20 cellular contexts compared by ENCODE assay signal in genomic region chr17:18891541-18891940, GRCh38.
"Had no signal": no experiment of that assay in that cellular context is flagged by ENCODE, and none has a peak within 500 bp of the region (broad histone marks: within the 10 kb centered on the region; RNA-seq: fewer than 3 reads in every experiment).

No MANE protein-coding gene starts in this region.

- DNase-seq: activated CD4-positive, alpha-beta T cell treated with anti-CD3 and anti-CD28 coated beads, Interleukin-2, amount 10 ng/mL, durations not matched to agents 24 days and 14 days; activated CD8-positive, alpha-beta T cell treated with anti-CD3 and anti-CD28 coated beads for 36 hours; activated gamma-delta T cell treated with Interleukin-2 at 50 U/mL for 16 hours; activated T-cell treated with anti-CD3 and anti-CD28 coated beads, Interleukin-2, amount 50 U/mL, for 1 hour; adrenal gland; cerebellar nuclear complex; cortex of kidney; endodermal cell; heart right ventricle; kidney; natural killer cell; stimulated activated CD4-positive, alpha-beta T cell treated with anti-CD3 and anti-CD28 coated beads, Interleukin-12 subunit alpha, Interleukin-12 subunit beta, amount 100 ng/mL, for 4 hours; substantia nigra; tibial artery had no signal

- H3K27ac ChIP-seq: adrenal gland, epithelial cell of prostate, heart right ventricle, prostate gland, tibial artery had no signal

- H3K9me3 ChIP-seq: adrenal gland, prostate gland had no signal

- H3K9me3 Mint-ChIP-seq: activated CD4-positive, alpha-beta T cell treated with anti-CD3 and anti-CD28 coated beads, Interleukin-2, amount 10 ng/mL, durations not matched to agents 24 days and 14 days; activated CD8-positive, alpha-beta T cell treated with anti-CD3 and anti-CD28 coated beads for 36 hours; activated naive CD4-positive, alpha-beta T cell treated with anti-CD3 and anti-CD28 coated beads, Interleukin-2, amount 50 U/mL, for 24 hours; natural killer cell; stimulated activated naive CD8-positive, alpha-beta T cell treated with anti-CD3 and anti-CD28 coated beads, Interleukin-15, Interleukin-2, amounts not matched to agents 100 ng/mL and 50 ng/mL, for 24 hours had no signal

- H3K4me1 ChIP-seq: prostate gland had no signal

- H3K4me3 Mint-ChIP-seq: activated CD4-positive, alpha-beta T cell treated with anti-CD3 and anti-CD28 coated beads, Interleukin-2, amount 10 ng/mL, durations not matched to agents 24 days and 14 days; activated CD8-positive, alpha-beta T cell treated with anti-CD3 and anti-CD28 coated beads for 36 hours; activated naive CD4-positive, alpha-beta T cell treated with anti-CD3 and anti-CD28 coated beads, Interleukin-2, amount 50 U/mL, for 24 hours; endodermal cell; mesothelial cell of epicardium; natural killer cell; stimulated activated naive CD8-positive, alpha-beta T cell treated with anti-CD3 and anti-CD28 coated beads, Interleukin-15, Interleukin-2, amounts not matched to agents 100 ng/mL and 50 ng/mL, for 24 hours had no signal

- H3K27me3 Mint-ChIP-seq: activated CD4-positive, alpha-beta T cell treated with anti-CD3 and anti-CD28 coated beads, Interleukin-2, amount 10 ng/mL, durations not matched to agents 24 days and 14 days; activated CD8-positive, alpha-beta T cell treated with anti-CD3 and anti-CD28 coated beads for 36 hours; activated naive CD4-positive, alpha-beta T cell treated with anti-CD3 and anti-CD28 coated beads, Interleukin-2, amount 50 U/mL, for 24 hours; stimulated activated naive CD8-positive, alpha-beta T cell treated with anti-CD3 and anti-CD28 coated beads, Interleukin-15, Interleukin-2, amounts not matched to agents 100 ng/mL and 50 ng/mL, for 24 hours had no signal

- H3K4me3 ChIP-seq: adrenal gland, heart right ventricle, prostate gland, tibial artery had no signal

- H3K27ac Mint-ChIP-seq: activated CD4-positive, alpha-beta T cell treated with anti-CD3 and anti-CD28 coated beads, Interleukin-2, amount 10 ng/mL, durations not matched to agents 24 days and 14 days; activated CD8-positive, alpha-beta T cell treated with anti-CD3 and anti-CD28 coated beads for 36 hours; activated naive CD4-positive, alpha-beta T cell treated with anti-CD3 and anti-CD28 coated beads, Interleukin-2, amount 50 U/mL, for 24 hours; endodermal cell; mesothelial cell of epicardium; natural killer cell; stimulated activated naive CD8-positive, alpha-beta T cell treated with anti-CD3 and anti-CD28 coated beads, Interleukin-15, Interleukin-2, amounts not matched to agents 100 ng/mL and 50 ng/mL, for 24 hours had no signal

- H3K4me1 Mint-ChIP-seq: mesothelial cell of epicardium, natural killer cell had no signal

- H3K27me3 ChIP-seq: adrenal gland, heart right ventricle, tibial artery had no signal

- ATAC-seq: activated CD8-positive, alpha-beta T cell treated with anti-CD3 and anti-CD28 coated beads for 36 hours; left lobe of liver; natural killer cell had no signal
